9 cellular contexts compared by ENCODE assay signal in the genomic region with DNA sequence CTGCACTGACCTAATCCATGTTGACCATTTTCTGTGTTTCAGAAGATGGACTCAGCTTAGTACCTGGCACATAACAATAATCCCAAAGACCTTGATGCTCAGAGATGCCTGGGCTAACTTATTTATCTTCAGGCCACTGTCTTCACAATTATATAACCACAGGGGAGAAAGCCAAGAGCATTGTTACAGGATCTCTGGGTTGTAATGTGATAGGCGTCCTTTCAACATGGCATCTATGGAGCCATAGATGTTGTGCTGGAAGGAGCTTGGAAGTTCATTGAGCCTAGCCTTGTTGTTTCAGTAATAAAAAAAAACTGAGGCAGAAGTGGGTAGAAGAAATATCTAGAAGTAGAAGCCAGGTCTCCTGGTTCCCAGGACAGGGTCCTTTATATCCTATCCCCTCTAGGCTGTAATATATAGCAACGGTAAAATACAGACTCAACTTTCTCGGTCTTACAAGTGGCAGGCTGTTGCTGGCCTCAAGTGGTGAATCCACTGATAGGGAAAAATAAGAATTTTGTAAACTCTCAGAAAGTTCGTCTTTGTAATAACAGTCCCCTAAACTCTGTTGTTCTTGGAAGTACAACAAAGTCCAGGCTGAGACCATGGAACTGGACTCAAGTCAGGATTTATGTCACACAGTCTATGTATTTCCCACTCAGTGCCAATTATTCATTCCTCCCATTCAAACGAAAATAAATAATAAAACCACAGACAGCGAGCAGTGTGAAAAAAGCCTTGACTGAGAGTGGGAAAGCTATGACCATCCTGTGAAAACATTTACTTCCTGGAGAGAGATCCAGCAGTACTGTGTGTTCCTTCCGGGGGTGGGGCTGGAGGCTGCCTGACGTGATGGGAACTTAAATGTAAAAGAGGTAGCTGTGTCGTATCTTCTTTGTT.
A peak's percentile ranks its signal among the peaks of the same experiment; 100 is the strongest.
DNase-seq lines count a peak whose midpoint lies in the region; ATAC-seq and TF ChIP-seq lines count a peak whose summit lies in the region.
"Had no signal": no experiment of that assay in that cellular context is flagged by ENCODE, and none has a peak within 500 bp of the region (broad histone marks: within the 10 kb centered on the region; RNA-seq: fewer than 3 reads in every experiment).

No MANE protein-coding gene starts in this region.

- H3K27me3 ChIP-seq in MG63, result 0 out of 2 replicates have a peak, but pooled peaks cover 6% of the 10 kb centered on the region
- no peaks in the 10 kb centered on the region for H3K27me3 ChIP-seq in esophagus squamous epithelium

- H3K36me3 ChIP-seq in MG63 (no peaks in the 10 kb centered on the region), esophagus squamous epithelium (no peaks in the 10 kb centered on the region)

- TF ChIP-seq CTCF in esophagus squamous epithelium (IDR thresholded peaks at IDR 0.05), result no peak

- intact Hi-C loops in esophagus squamous epithelium (cut with DNase I), result no loop called here

- peaks cover 0 to 6% (median 0%) of the 10 kb centered on the region in 3 donors for H3K4me1 ChIP-seq in esophagus squamous epithelium

- DNase-seq in AG08395 (ENCODE audit: low spot score) (peak; percentile 91), MG63 (peak; percentile 85), esophagus squamous epithelium (lab: John Stamatoyannopoulos, UW) (no peak), myocyte (ENCODE audit: low read depth) (peak; percentile 78), hippocampal formation (lab: John Stamatoyannopoulos, UW) (no peak), SKM-1 (lab: John Stamatoyannopoulos, UW; ENCODE audit: unreplicated experiment) (no peak), T-helper 1 cell (no peak)
- DNase-seq: stimulated activated naive CD8-positive, alpha-beta T cell treated with anti-CD3 and anti-CD28 coated beads, Interleukin-15, amount 100 ng/mL, for 72 hours had no signal

- H3K9me3 ChIP-seq in MG63 (no peaks in the 10 kb centered on the region), esophagus squamous epithelium (no peaks in the 10 kb centered on the region)

- H3K27ac ChIP-seq in esophagus squamous epithelium, result peak overlapping the region in 3 of 4 donors; percentile 25 to 67 (median 37)

- H3K4me3 ChIP-seq in MG63 (no peak overlapping the region), esophagus squamous epithelium (peak overlapping the region in 2 of 4 donors; percentile 7 to 46)

- WGBS in esophagus squamous epithelium, 2 donors, result 24 to 33% methylated on average over 9 of the region's 9 CpGs

- ATAC-seq in GM21381 (IDR thresholded peaks at IDR 0.05; ENCODE audit: unreplicated experiment), result no peak
- ATAC-seq: stimulated activated naive CD8-positive, alpha-beta T cell treated with anti-CD3 and anti-CD28 coated beads, Interleukin-15, amount 100 ng/mL, for 72 hours had no signal

- TF ChIP-seq POLR2A in esophagus squamous epithelium (IDR thresholded peaks at IDR 0.05), result no peak

Comparison
In these comparisons a context has a peak if more than half of its experiments do, and no peak if none do; other contexts are left out.
1. DNase-seq: peak in AG08395 (single experiment), MG63 (single experiment) and myocyte (single experiment); none in esophagus squamous epithelium (single experiment), hippocampal formation (0 of 2), SKM-1 (single experiment) and T-helper 1 cell (0 of 5).